In the genomic region with DNA sequence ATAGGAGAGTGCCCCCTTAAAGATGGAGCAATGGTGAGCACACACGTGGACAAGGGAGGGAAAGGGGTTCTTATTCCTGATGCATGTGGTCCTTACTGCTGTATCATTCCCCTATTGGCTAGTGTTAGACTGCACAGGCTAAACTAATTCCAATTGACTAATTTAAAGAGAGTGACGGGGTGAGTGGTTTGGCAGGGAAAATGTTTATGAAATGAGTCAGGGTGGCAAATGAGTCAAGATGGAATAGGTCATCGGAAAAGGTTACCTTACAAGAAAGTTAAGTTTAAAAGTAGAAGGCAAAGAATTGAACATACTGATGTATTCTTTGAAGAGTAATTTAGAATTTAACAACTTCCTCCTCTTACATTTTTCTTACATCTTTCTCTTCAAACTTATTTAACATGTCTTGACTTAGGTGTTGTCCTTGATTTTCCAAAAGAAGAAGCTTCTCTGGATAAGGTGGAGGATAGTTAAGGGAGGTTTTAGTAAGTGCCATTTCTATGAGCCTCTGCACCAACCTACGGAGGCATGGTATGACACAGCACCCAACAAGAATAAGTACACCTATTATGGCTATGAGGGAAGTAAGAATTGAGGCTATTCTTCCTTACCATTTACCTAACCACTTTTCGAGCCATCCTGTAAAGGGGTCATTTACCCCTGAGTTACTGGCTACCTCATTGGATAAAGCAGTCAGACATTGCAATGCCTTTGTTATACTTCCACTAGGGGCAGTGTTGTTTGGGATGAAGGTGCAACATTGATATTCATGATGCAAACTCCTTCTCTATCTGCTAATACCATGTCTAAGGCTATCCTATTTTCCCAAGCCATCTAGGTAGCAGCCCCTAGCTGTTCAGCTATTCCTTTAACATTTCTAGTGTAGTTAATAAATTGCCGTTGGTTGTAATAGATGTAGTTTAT, we compare ENCODE assay signal across 14 cellular contexts.
DNase-seq lines count a peak whose midpoint lies in the region.
"Had no signal": no experiment of that assay in that cellular context is flagged by ENCODE, and none has a peak within 500 bp of the region (broad histone marks: within the 10 kb centered on the region; RNA-seq: fewer than 3 reads in every experiment).

No MANE protein-coding gene starts in this region.

- DNase-seq in ELR (ENCODE audit: low read depth) (peak; percentile 77), HT1080 (ENCODE audit: low read depth) (peak; percentile 89), T1000 (lab: John Stamatoyannopoulos, UW) (peak; percentile 31), kidney glomerular epithelial cell (lab: John Stamatoyannopoulos, UW) (peak; percentile 85), CD1c-positive myeloid dendritic cell (ENCODE audit: extremely low spot score) (no peak), middle frontal gyrus (ENCODE audit: extremely low spot score, low spot score) (no peak), midbrain (lab: John Stamatoyannopoulos, UW) (no peak)
- DNase-seq: activated naive CD4-positive, alpha-beta T cell; cerebellar nuclear complex; COR-L47; NCI-H1105; NCI-H774; right lobe of liver; substantia nigra had no signal

Comparison
In these comparisons a context has a peak if more than half of its experiments do, and no peak if none do; other contexts are left out.
1. DNase-seq: peak in ELR (single experiment), HT1080 (single experiment), T1000 (single experiment) and kidney glomerular epithelial cell (single experiment); none in CD1c-positive myeloid dendritic cell (single experiment), middle frontal gyrus (single experiment) and midbrain (single experiment).